12 cellular contexts compared by ENCODE assay signal in genomic region chr1:245380790-245381535, GRCh38.
DNase-seq lines count a peak whose midpoint lies in the region; FAIRE-seq and TF ChIP-seq lines count a peak whose summit lies in the region.
"Had no signal": no experiment of that assay in that cellular context is flagged by ENCODE, and none has a peak within 500 bp of the region (broad histone marks: within the 10 kb centered on the region; RNA-seq: fewer than 3 reads in every experiment).

No MANE protein-coding gene starts in this region.

- peaks cover 36% of the 10 kb centered on the region for H3K27me3 Mint-ChIP-seq in MCF 10A (ENCODE audit: insufficient read depth, unreplicated experiment)

- peak; percentile 15 for TF ChIP-seq RAD21 in neural cell (conservative IDR thresholded peaks at IDR 0.05)

- H2AFZ ChIP-seq in Loucy (ENCODE audit: low read length) (no peak overlapping the region), neural cell (ENCODE audit: low read depth, low read length) (no peak overlapping the region)

- DNase-seq in cerebellar cortex (ENCODE audit: low spot score) (peak; percentile 53), DMS153 (lab: John Stamatoyannopoulos, UW) (no peak), NCI-H2029 (lab: John Stamatoyannopoulos, UW) (no peak), MCF 10A (ENCODE audit: unreplicated experiment) (no peak), GM19239 (ENCODE audit: insufficient read length, low spot score) (no peak)
- DNase-seq: activated T-cell treated with anti-CD3 and anti-CD28 coated beads, Interleukin-2, amount 50 U/mL, for 1 hour; left colon; NCI-H1436 had no signal

- H3K4me1 ChIP-seq in DOHH2 (ENCODE audit: control insufficient read depth, low read length) (no peaks in the 10 kb centered on the region), Loucy (ENCODE audit: insufficient read depth, low read length, poor library complexity, severe bottlenecking) (peaks cover 20% of the 10 kb centered on the region)

- H3K4me3 ChIP-seq in DOHH2 (ENCODE audit: low read length) = no peak overlapping the region
- no peak overlapping the region for H3K4me3 ChIP-seq in Loucy (ENCODE audit: low read length, poor library complexity, severe bottlenecking)
- H3K4me3 ChIP-seq in neural cell (ENCODE audit: low read length) = no peak overlapping the region
- H3K4me3 ChIP-seq: skin epidermis had no signal

- FAIRE-seq in GM19239 (lab: Jason Lieb, UNC) = no peak

- H3K9me3 ChIP-seq in DOHH2 (ENCODE audit: control insufficient read depth, insufficient read depth, low read length) (no peaks in the 10 kb centered on the region), Loucy (ENCODE audit: insufficient read depth, low read depth, low read length) (no peaks in the 10 kb centered on the region), neural cell (ENCODE audit: low read length) (no peaks in the 10 kb centered on the region)

- no peaks in the 10 kb centered on the region for H3K9me3 Mint-ChIP-seq in MCF 10A (ENCODE audit: unreplicated experiment)

- H3K4me2 ChIP-seq in DOHH2 (ENCODE audit: low read length) = no peak overlapping the region
- no peak overlapping the region for H3K4me2 ChIP-seq in Loucy (ENCODE audit: low read depth, low read length, poor library complexity, severe bottlenecking)
- no peak overlapping the region for H3K4me2 ChIP-seq in neural cell (ENCODE audit: low read length)

- H3K27ac ChIP-seq in DOHH2 (ENCODE audit: low read depth, low read length) (no peak overlapping the region), neural cell (ENCODE audit: low read length) (no peak overlapping the region)
- H3K27ac ChIP-seq: skin epidermis had no signal

- CTCF ChIA-PET in MCF 10A (lab: Yijun Ruan, JAX) = interaction anchor here (0.5 to 1.2 kb wide), 8 partner anchors 8 to 1429 kb away, joined by 3 to 4 read pairs (median 3); no protein-coding TSS in a partner anchor

- H3K79me2 ChIP-seq in DOHH2 (ENCODE audit: control insufficient read depth, low read length) (no peaks in the 10 kb centered on the region), Loucy (ENCODE audit: insufficient read depth, low read length) (no peaks in the 10 kb centered on the region), neural cell (replicated peaks; ENCODE audit: insufficient read depth, low read length) (no peaks in the 10 kb centered on the region)

- TF ChIP-seq EP300 in neural cell (conservative IDR thresholded peaks at IDR 0.05; ENCODE audit: poor library complexity, severe bottlenecking) = no peak

- TF ChIP-seq CTCF in DOHH2 (IDR thresholded peaks at IDR 0.05; ENCODE audit: low read depth, low read length, poor library complexity, severe bottlenecking) (peak; percentile 51), Loucy (conservative IDR thresholded peaks at IDR 0.05; ENCODE audit: low read length) (peak; percentile 80), neural cell (IDR thresholded peaks at IDR 0.05; ENCODE audit: poor library complexity, severe bottlenecking) (peak; percentile 26), MCF 10A (IDR thresholded peaks at IDR 0.05; ENCODE audit: unreplicated experiment) (no peak)

- H3K9me2 ChIP-seq in DOHH2 (replicated peaks; ENCODE audit: control insufficient read depth, low read length) (no peaks in the 10 kb centered on the region), Loucy (replicated peaks; ENCODE audit: low read depth, low read length) (no peaks in the 10 kb centered on the region), neural cell (ENCODE audit: insufficient read depth, low read length) (no peaks in the 10 kb centered on the region)

- no peaks in the 10 kb centered on the region for H3K36me3 Mint-ChIP-seq in MCF 10A (ENCODE audit: insufficient read depth, unreplicated experiment)

- no peaks in the 10 kb centered on the region for H3K4me1 Mint-ChIP-seq in MCF 10A (ENCODE audit: insufficient read depth, unreplicated experiment)

- BruUV-seq in MCF 10A (replicated peaks; lab: Mats Ljungman, UMichigan) = no TSS peak

- H3K27ac Mint-ChIP-seq in MCF 10A (ENCODE audit: low read depth, unreplicated experiment) = no peak overlapping the region

- H3K4me3 Mint-ChIP-seq in MCF 10A (ENCODE audit: unreplicated experiment) = no peak overlapping the region

- POLR2A ChIA-PET in MCF 10A (lab: Yijun Ruan, JAX) = interaction anchor here (0.6 kb wide), 1 partner anchor 88 kb away, joined by 3 read pairs; no protein-coding TSS in a partner anchor

- H3K27me3 ChIP-seq in DOHH2 (ENCODE audit: control insufficient read depth, low read length) (peaks cover 12% of the 10 kb centered on the region), Loucy (ENCODE audit: insufficient read depth, low read length, poor library complexity, severe bottlenecking) (no peaks in the 10 kb centered on the region), neural cell (ENCODE audit: insufficient read depth, low read depth, low read length) (no peaks in the 10 kb centered on the region)

- intact Hi-C loops in MCF 10A (cut with micrococcal nuclease) = loop anchor here (5.0 to 10.0 kb wide), 3 partner anchors 211 to 624 kb away; partner anchors contain the start of gene KIF26B

- H3F3A ChIP-seq in DOHH2 (ENCODE audit: control insufficient read depth, insufficient read depth) (no peaks in the 10 kb centered on the region), Loucy (ENCODE audit: low read depth) (0 out of 2 replicates have a peak, but pooled peaks cover 10% of the 10 kb centered on the region), neural cell (ENCODE audit: insufficient read depth, low read length, poor library complexity, severe bottlenecking) (no peaks in the 10 kb centered on the region)

- H4K20me1 ChIP-seq in DOHH2 (ENCODE audit: control insufficient read depth, insufficient read depth, low read depth, low read length) (no peaks in the 10 kb centered on the region), Loucy (ENCODE audit: insufficient read depth, low read length, poor library complexity, severe bottlenecking) (no peaks in the 10 kb centered on the region), neural cell (ENCODE audit: insufficient read depth) (no peaks in the 10 kb centered on the region)

- H3K36me3 ChIP-seq in DOHH2 (ENCODE audit: control insufficient read depth, low read length) = no peaks in the 10 kb centered on the region
- no peaks in the 10 kb centered on the region for H3K36me3 ChIP-seq in Loucy (ENCODE audit: insufficient read depth, low read length)
- no peaks in the 10 kb centered on the region for H3K36me3 ChIP-seq in neural cell (ENCODE audit: insufficient read depth, low read length)

- no peak overlapping the region for H3K9ac ChIP-seq in Loucy (ENCODE audit: low read depth, low read length, poor library complexity, severe bottlenecking)
- H3K9ac ChIP-seq in neural cell (ENCODE audit: low read length) = no peak overlapping the region

TF ChIP-seq in neural cell, 6 proteins besides CTCF, POLR2A, EP300 and RAD21:
- no peak for TF ChIP-seq POLR2AphosphoS5 (IDR thresholded peaks at IDR 0.05)
- TF ChIP-seq TAF1 (IDR thresholded peaks at IDR 0.05; ENCODE audit: low read depth) = no peak
- no peak for TF ChIP-seq SMC3 (conservative IDR thresholded peaks at IDR 0.05; ENCODE audit: poor library complexity)
- no peak for TF ChIP-seq MXI1 (conservative IDR thresholded peaks at IDR 0.05; ENCODE audit: poor library complexity, severe bottlenecking)
- TF ChIP-seq EZH2 (IDR thresholded peaks at IDR 0.05; ENCODE audit: borderline replicate concordance, insufficient read depth, low read length, poor library complexity, severe bottlenecking) = no peak
- TF ChIP-seq REST (IDR thresholded peaks at IDR 0.05; ENCODE audit: borderline replicate concordance) = no peak
